ENCODE assay signal across 1 cellular context in genomic region chr15:70741107-70741511, GRCh38.
A peak's percentile ranks its signal among the peaks of the same experiment; 100 is the strongest.
TF ChIP-seq lines count a peak whose summit lies in the region.

No MANE protein-coding gene starts in this region.

TF ChIP-seq in HEK293, 187 proteins besides CTCF, POLR2A, EP300 and RAD21 (continued from another document):
- 0 out of 2 replicates have a peak, but pooled peaks have one; percentile 41 for TF ChIP-seq ZNF18 (tag by site-specific recombination; IDR thresholded peaks at IDR 0.05)
- TF ChIP-seq ZNF335 (tag by site-specific recombination; conservative IDR thresholded peaks at IDR 0.05): peak; percentile 75
- peak; percentile 83 for TF ChIP-seq ZIC2 (tag by site-specific recombination; IDR thresholded peaks at IDR 0.05)
- no peak for TF ChIP-seq ZBTB21 (tag by site-specific recombination; IDR thresholded peaks at IDR 0.05)
- no peak for TF ChIP-seq ZNF664 (tag by site-specific recombination; IDR thresholded peaks at IDR 0.05)
- 0 out of 2 replicates have a peak, but pooled peaks have one; percentile 28 for TF ChIP-seq ZNF629 (tag by site-specific recombination; IDR thresholded peaks at IDR 0.05)
- no peak for TF ChIP-seq ZBTB8A (tag by site-specific recombination; IDR thresholded peaks at IDR 0.05)
- no peak for TF ChIP-seq ZNF169 (tag by site-specific recombination; IDR thresholded peaks at IDR 0.05)
- TF ChIP-seq ZNF112 (tag by site-specific recombination; IDR thresholded peaks at IDR 0.05): no peak
- no peak for TF ChIP-seq ZNF639 (tag by site-specific recombination; IDR thresholded peaks at IDR 0.05)
- peak; percentile 63 for TF ChIP-seq ZBTB20 (tag by site-specific recombination; IDR thresholded peaks at IDR 0.05)
- TF ChIP-seq ZNF214 (tag by site-specific recombination; IDR thresholded peaks at IDR 0.05; ENCODE audit: borderline replicate concordance): no peak
- TF ChIP-seq ZBTB17 (tag by site-specific recombination; IDR thresholded peaks at IDR 0.05): peak; percentile 75
- no peak for TF ChIP-seq ZNF366 (tag by site-specific recombination; conservative IDR thresholded peaks at IDR 0.05)
- no peak for TF ChIP-seq ZNF561 (tag by site-specific recombination; IDR thresholded peaks at IDR 0.05; ENCODE audit: borderline replicate concordance)
- no peak for TF ChIP-seq ZNF146 (tag by site-specific recombination; IDR thresholded peaks at IDR 0.05)
- TF ChIP-seq REST (tag by site-specific recombination; IDR thresholded peaks at IDR 0.05): no peak
- TF ChIP-seq HOXC10 (CRISPR knock-in tag; IDR thresholded peaks at IDR 0.05): no peak
- TF ChIP-seq TRIM28 (IDR thresholded peaks at IDR 0.05; ENCODE audit: borderline replicate concordance, low read length): no peak
- peak; percentile 33; the same call in 1 of the 2 replicates for TF ChIP-seq PRDM10 (tag by site-specific recombination; IDR thresholded peaks at IDR 0.05)
- TF ChIP-seq ZNF394 (tag by site-specific recombination; IDR thresholded peaks at IDR 0.05; ENCODE audit: borderline replicate concordance): no peak
- TF ChIP-seq ZNF350 (tag by site-specific recombination; IDR thresholded peaks at IDR 0.05): no peak
- TF ChIP-seq YY1 (tag by site-specific recombination; IDR thresholded peaks at IDR 0.05): no peak
- no peak for TF ChIP-seq ZNF391 (tag by site-specific recombination; IDR thresholded peaks at IDR 0.05; ENCODE audit: borderline replicate concordance, low read depth)
- TF ChIP-seq OVOL3 (tag by site-specific recombination; IDR thresholded peaks at IDR 0.05): no peak
- no peak for TF ChIP-seq TCF7L2 (IDR thresholded peaks at IDR 0.05; ENCODE audit: borderline replicate concordance, low read depth, low read length)
TF ChIP-seq in HEK293: peak in this region for 13.
